ENCODE assay signal across 15 cellular contexts in genomic region chr1:116988248-116988647, GRCh38. TPM values are rescaled to one million over a fixed set of nuclear protein-coding genes. Genes with fewer than 3 reads are reported as not detected.
DNase-seq lines count a peak whose midpoint lies in the region; ATAC-seq and TF ChIP-seq lines count a peak whose summit lies in the region.
"Had no signal": no experiment of that assay in that cellular context is flagged by ENCODE, and none has a peak within 500 bp of the region (broad histone marks: within the 10 kb centered on the region; RNA-seq: fewer than 3 reads in every experiment).

No MANE protein-coding gene starts in this region.

- H3K4me3 Mint-ChIP-seq in activated naive CD8-positive, alpha-beta T cell treated with anti-CD3 and anti-CD28 coated beads for 36 hours = no peak overlapping the region

- H3K27me3 ChIP-seq in rectal smooth muscle tissue (ENCODE audit: control insufficient read depth, insufficient read depth, low read length) = no peaks in the 10 kb centered on the region
- H3K27me3 ChIP-seq: thyroid gland had no signal

- no peak overlapping the region for H3K4me3 ChIP-seq in foreskin fibroblast (ENCODE audit: low read depth in 1 of 2, low read length in 2 of 2)
- no peak overlapping the region for H3K4me3 ChIP-seq in rectal smooth muscle tissue (ENCODE audit: low read length)
- H3K4me3 ChIP-seq: skin epidermis, thyroid gland had no signal

- peaks cover 21% of the 10 kb centered on the region for H3K36me3 Mint-ChIP-seq in activated naive CD8-positive, alpha-beta T cell treated with anti-CD3 and anti-CD28 coated beads for 36 hours

- no peak overlapping the region for H3K9ac ChIP-seq in rectal smooth muscle tissue (ENCODE audit: low read length)

- no peak for ATAC-seq in HG02571 (IDR thresholded peaks at IDR 0.05; ENCODE audit: unreplicated experiment)
- ATAC-seq: activated CD8-positive, alpha-beta T cell treated with anti-CD3 and anti-CD28 coated beads for 36 hours had no signal

- no peak for TF ChIP-seq CTCF in foreskin fibroblast (IDR thresholded peaks at IDR 0.05; ENCODE audit: low read depth, low read length)

- no peaks in the 10 kb centered on the region for H3K9me3 Mint-ChIP-seq in activated naive CD8-positive, alpha-beta T cell treated with anti-CD3 and anti-CD28 coated beads for 36 hours

- peak overlapping the region; percentile 61 for H3K27ac ChIP-seq in rectal smooth muscle tissue (ENCODE audit: low read depth, low read length)
- H3K27ac ChIP-seq: thyroid gland had no signal

- peak overlapping the region; percentile 46 for H3K27ac Mint-ChIP-seq in activated naive CD8-positive, alpha-beta T cell treated with anti-CD3 and anti-CD28 coated beads for 36 hours

- H3K4me1 Mint-ChIP-seq in activated naive CD8-positive, alpha-beta T cell treated with anti-CD3 and anti-CD28 coated beads for 36 hours = peaks cover 34% of the 10 kb centered on the region

- H3K27me3 Mint-ChIP-seq in activated naive CD8-positive, alpha-beta T cell treated with anti-CD3 and anti-CD28 coated beads for 36 hours = no peaks in the 10 kb centered on the region
- H3K27me3 Mint-ChIP-seq: activated CD8-positive, alpha-beta T cell treated with anti-CD3 and anti-CD28 coated beads for 36 hours had no signal

- peaks cover 24% of the 10 kb centered on the region for H3K4me1 ChIP-seq in rectal smooth muscle tissue (ENCODE audit: control insufficient read depth, insufficient read depth, low read length)
- H3K4me1 ChIP-seq: thyroid gland had no signal

- H3K36me3 ChIP-seq in rectal smooth muscle tissue (ENCODE audit: control insufficient read depth, insufficient read depth, low read length) = no peaks in the 10 kb centered on the region

- DNase-seq in DMS153 (lab: John Stamatoyannopoulos, UW) (peak; percentile 70), DMS153 treated with DMSO at 0.1 percent for 48 hours (lab: John Stamatoyannopoulos, UW; ENCODE audit: unreplicated experiment) (no peak), foreskin fibroblast (peak; percentile 19 to 56), hippocampal formation (lab: John Stamatoyannopoulos, UW) (no peak), pons (ENCODE audit: low spot score) (no peak)
- no peak for DNase-seq in activated naive CD8-positive, alpha-beta T cell treated with anti-CD3 and anti-CD28 coated beads for 36 hours
- DNase-seq: activated CD8-positive, alpha-beta T cell treated with anti-CD3 and anti-CD28 coated beads for 36 hours; activated naive CD4-positive, alpha-beta T cell treated with Interleukin-2 at 50 U/mL for 16 hours; DMS79; effector memory CD4-positive, alpha-beta T cell; thyroid gland had no signal

RNA-seq across cellular contexts. Expression of gene CD101, which starts 13.3 kb away (rescaled TPM):
- under 1 TPM; 0.12 to 0.47 TPM for total RNA-seq in activated naive CD8-positive, alpha-beta T cell treated with anti-CD3 and anti-CD28 coated beads for 36 hours
- total RNA-seq: OCI-LY7 had no signal

Comparison
In these comparisons a context has a peak if more than half of its experiments do, and no peak if none do; other contexts are left out.
1. DNase-seq: peak in DMS153 (single experiment) and foreskin fibroblast (2 of 2); none in DMS153 treated with DMSO at 0.1 percent for 48 hours (single experiment), activated naive CD8-positive, alpha-beta T cell treated with anti-CD3 and anti-CD28 coated beads for 36 hours (single experiment), hippocampal formation (0 of 2) and pons (single experiment).